In the genomic region with DNA sequence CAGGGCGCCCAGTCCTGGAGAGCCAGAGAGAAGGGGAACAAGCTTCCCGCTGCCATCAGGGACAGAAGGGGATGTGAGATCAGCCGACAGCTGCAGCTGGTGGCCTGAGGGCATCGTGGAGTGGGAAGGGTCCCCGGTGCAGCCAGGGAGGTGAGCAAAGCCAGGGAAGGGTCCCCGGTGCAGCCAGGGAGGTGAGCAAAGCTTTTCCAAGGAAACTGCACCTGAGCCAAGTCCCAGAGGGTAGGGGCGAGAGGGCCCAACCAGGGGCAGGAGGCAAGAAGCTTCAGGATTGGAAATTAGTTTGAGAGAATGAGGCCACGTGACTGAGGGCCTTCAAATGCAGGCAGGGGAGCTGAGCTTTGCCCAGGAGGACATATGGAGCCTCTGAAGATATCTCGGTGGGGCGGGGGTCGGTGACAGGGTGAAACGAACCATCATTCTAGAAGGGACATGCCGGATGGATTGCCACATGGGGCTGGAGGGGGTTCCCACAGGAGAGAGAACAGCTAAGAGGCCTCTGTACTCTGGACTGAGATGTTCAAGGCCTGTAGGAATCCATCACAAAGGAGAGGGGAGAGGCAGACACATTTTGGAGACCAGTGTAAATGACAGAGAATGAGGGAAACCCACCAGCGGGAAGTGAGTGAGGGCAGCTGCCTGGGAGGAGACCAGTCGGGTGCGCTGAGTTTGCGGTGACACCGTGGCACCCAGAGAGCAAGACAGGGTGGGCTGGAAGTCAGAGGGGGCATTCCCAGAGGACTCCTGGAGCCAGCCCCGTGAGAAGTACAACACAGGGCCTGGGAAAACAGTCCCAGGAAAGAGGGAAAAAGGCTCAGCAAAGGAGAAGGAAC, we compare ENCODE assay signal across 11 cellular contexts. TPM values are rescaled to one million over a fixed set of nuclear protein-coding genes. Genes with fewer than 3 reads are reported as not detected.
DNase-seq lines count a peak whose midpoint lies in the region; ATAC-seq and TF ChIP-seq lines count a peak whose summit lies in the region.
"Had no signal": no experiment of that assay in that cellular context is flagged by ENCODE, and none has a peak within 500 bp of the region (broad histone marks: within the 10 kb centered on the region; RNA-seq: fewer than 3 reads in every experiment).

No MANE protein-coding gene starts in this region.

- H3K27me3 Mint-ChIP-seq in MCF 10A (ENCODE audit: insufficient read depth, unreplicated experiment) (peaks cover 12% of the 10 kb centered on the region), T-helper 17 cell (peaks cover 11% of the 10 kb centered on the region)
- peaks cover 39% of the 10 kb centered on the region for H3K27me3 Mint-ChIP-seq in stimulated activated memory B cell treated with anti-CD40 and anti-IgM and Interleukin-4, amounts not matched to agents 10 μg/mL and 1 μg/mL and 100 μg/mL, for 72 hours

- H3K9me3 ChIP-seq in breast epithelium (no peaks in the 10 kb centered on the region), T-helper 17 cell (ENCODE audit: control insufficient read depth, low read length, poor library complexity, severe bottlenecking) (no peaks in the 10 kb centered on the region), gastroesophageal sphincter (peaks cover 0 to 4% (median 0%) of the 10 kb centered on the region in 3 donors)
- H3K9me3 ChIP-seq: vagina had no signal

- H3K4me1 ChIP-seq in breast epithelium, result no peaks in the 10 kb centered on the region
- H3K4me1 ChIP-seq in gastroesophageal sphincter, result peaks cover 0 to 24% (median 3%) of the 10 kb centered on the region in 3 donors

- H3K4me3 ChIP-seq in breast epithelium (no peak overlapping the region), gastroesophageal sphincter (no peak overlapping the region)

- no peaks in the 10 kb centered on the region for H3K27me3 ChIP-seq in breast epithelium
- peaks cover 59% of the 10 kb centered on the region for H3K27me3 ChIP-seq in gastroesophageal sphincter
- H3K27me3 ChIP-seq: vagina had no signal

- H3K36me3 Mint-ChIP-seq in MCF 10A (ENCODE audit: insufficient read depth, unreplicated experiment) (peaks cover 6% of the 10 kb centered on the region), T-helper 17 cell (ENCODE audit: low read depth) (peaks cover 4% of the 10 kb centered on the region)
- no peaks in the 10 kb centered on the region for H3K36me3 Mint-ChIP-seq in stimulated activated memory B cell treated with anti-CD40 and anti-IgM and Interleukin-4, amounts not matched to agents 10 μg/mL and 1 μg/mL and 100 μg/mL, for 72 hours

- POLR2A ChIA-PET in MCF 10A (lab: Yijun Ruan, JAX), result interaction anchor here (0.5 kb wide), 1 partner anchor 21 kb away, joined by 3 read pairs; no protein-coding TSS in a partner anchor

- TF ChIP-seq CTCF in MCF 10A (IDR thresholded peaks at IDR 0.05; ENCODE audit: unreplicated experiment) (no peak), breast epithelium (IDR thresholded peaks at IDR 0.05) (no peak), gastroesophageal sphincter (IDR thresholded peaks at IDR 0.05) (no peak)

- no peaks in the 10 kb centered on the region for H3K9me3 Mint-ChIP-seq in MCF 10A (ENCODE audit: unreplicated experiment)
- peaks cover 2% of the 10 kb centered on the region for H3K9me3 Mint-ChIP-seq in stimulated activated memory B cell treated with anti-CD40 and anti-IgM and Interleukin-4, amounts not matched to agents 10 μg/mL and 1 μg/mL and 100 μg/mL, for 72 hours

- ATAC-seq in T-helper 17 cell (no peak), gastroesophageal sphincter (no peak), HG03280 (IDR thresholded peaks at IDR 0.05; ENCODE audit: unreplicated experiment) (no peak), GM19023 (IDR thresholded peaks at IDR 0.05; ENCODE audit: unreplicated experiment) (no peak)
- ATAC-seq in stimulated activated memory B cell treated with anti-CD40 and anti-IgM and Interleukin-4, amounts not matched to agents 10 μg/mL and 1 μg/mL and 100 μg/mL, for 72 hours, result no peak

- CTCF ChIA-PET in MCF 10A (lab: Yijun Ruan, JAX), result interaction anchor here (0.6 to 1.6 kb wide), 4 partner anchors 108 to 375 kb away, joined by 3 to 5 read pairs (median 4); no protein-coding TSS in a partner anchor

- H3K27ac Mint-ChIP-seq in MCF 10A (ENCODE audit: low read depth, unreplicated experiment), result no peak overlapping the region
- H3K27ac Mint-ChIP-seq in T-helper 17 cell, result peak overlapping the region; percentile 83
- peak overlapping the region; percentile 34 for H3K27ac Mint-ChIP-seq in stimulated activated memory B cell treated with anti-CD40 and anti-IgM and Interleukin-4, amounts not matched to agents 10 μg/mL and 1 μg/mL and 100 μg/mL, for 72 hours

- TF ChIP-seq POLR2A in breast epithelium (IDR thresholded peaks at IDR 0.05) (no peak), gastroesophageal sphincter (IDR thresholded peaks at IDR 0.05) (no peak)

- no TSS peak for BruUV-seq in MCF 10A (replicated peaks; lab: Mats Ljungman, UMichigan)

- H3K36me3 ChIP-seq in breast epithelium, result no peaks in the 10 kb centered on the region
- H3K36me3 ChIP-seq in gastroesophageal sphincter, result no peaks in the 10 kb centered on the region
- H3K36me3 ChIP-seq: vagina had no signal

- intact Hi-C loops in MCF 10A (cut with micrococcal nuclease) (no loop called here), breast epithelium (cut with DNase I; ENCODE audit: low total_unique reads) (no loop called here)

- WGBS in gastroesophageal sphincter (ENCODE audit: low coverage in 1 of 2), 2 donors, result 76 to 91% methylated on average over 9 to 15 of the region's 19 CpGs

- DNase-seq in MCF 10A (ENCODE audit: unreplicated experiment) (no peak), breast epithelium (ENCODE audit: low spot score in 2 of 2) (no peak), T-helper 17 cell (no peak), islet precursor cell (no peak)
- DNase-seq: activated CD4-positive, CD25-positive, alpha-beta regulatory T cell; NCI-H2171 had no signal

- H3K4me3 Mint-ChIP-seq in MCF 10A (ENCODE audit: unreplicated experiment) (peak overlapping the region; percentile 57), T-helper 17 cell (peak overlapping the region; percentile 91)
- H3K4me3 Mint-ChIP-seq in stimulated activated memory B cell treated with anti-CD40 and anti-IgM and Interleukin-4, amounts not matched to agents 10 μg/mL and 1 μg/mL and 100 μg/mL, for 72 hours, result peak overlapping the region; percentile 50

- no peaks in the 10 kb centered on the region for H3K4me1 Mint-ChIP-seq in MCF 10A (ENCODE audit: insufficient read depth, unreplicated experiment)
- peaks cover 15% of the 10 kb centered on the region for H3K4me1 Mint-ChIP-seq in T-helper 17 cell
- peaks cover 20% of the 10 kb centered on the region for H3K4me1 Mint-ChIP-seq in stimulated activated memory B cell treated with anti-CD40 and anti-IgM and Interleukin-4, amounts not matched to agents 10 μg/mL and 1 μg/mL and 100 μg/mL, for 72 hours

- no peak for TF ChIP-seq EP300 in gastroesophageal sphincter (IDR thresholded peaks at IDR 0.05)

- peak overlapping the region in 1 of 2 donors; percentile 80 for H3K27ac ChIP-seq in breast epithelium
- H3K27ac ChIP-seq in gastroesophageal sphincter, result peak overlapping the region in 3 of 4 donors; percentile 76 to 79 (median 77)

RNA-seq across cellular contexts. Expression of gene RPH3AL, which starts 31.4 kb away (rescaled TPM):
- total RNA-seq in MCF 10A (2022), result 0.89 and 1.6 TPM in 2 replicates
- total RNA-seq in breast epithelium, result 10 to 100 TPM in 2 of 3 donors, 1 to 10 TPM in 1; 9.6 to 15.7 (median 15.4) TPM
- total RNA-seq in T-helper 17 cell, result 1 to 10 TPM; 1.3 to 3.5 TPM
- 10 to 100 TPM in 3 of 4 donors, 1 to 10 TPM in 1; 8.6 to 21.0 (median 17.4) TPM for total RNA-seq in gastroesophageal sphincter
